ENCODE assay signal across 1 cellular context in genomic region chr18:57798713-57799373, GRCh38.
TF ChIP-seq lines count a peak whose summit lies in the region.

No MANE protein-coding gene starts in this region.

TF ChIP-seq in HepG2, 621 proteins besides CTCF, POLR2A, EP300 and RAD21 (continued from another document and continues in another):
- TF ChIP-seq, protein P1, sequence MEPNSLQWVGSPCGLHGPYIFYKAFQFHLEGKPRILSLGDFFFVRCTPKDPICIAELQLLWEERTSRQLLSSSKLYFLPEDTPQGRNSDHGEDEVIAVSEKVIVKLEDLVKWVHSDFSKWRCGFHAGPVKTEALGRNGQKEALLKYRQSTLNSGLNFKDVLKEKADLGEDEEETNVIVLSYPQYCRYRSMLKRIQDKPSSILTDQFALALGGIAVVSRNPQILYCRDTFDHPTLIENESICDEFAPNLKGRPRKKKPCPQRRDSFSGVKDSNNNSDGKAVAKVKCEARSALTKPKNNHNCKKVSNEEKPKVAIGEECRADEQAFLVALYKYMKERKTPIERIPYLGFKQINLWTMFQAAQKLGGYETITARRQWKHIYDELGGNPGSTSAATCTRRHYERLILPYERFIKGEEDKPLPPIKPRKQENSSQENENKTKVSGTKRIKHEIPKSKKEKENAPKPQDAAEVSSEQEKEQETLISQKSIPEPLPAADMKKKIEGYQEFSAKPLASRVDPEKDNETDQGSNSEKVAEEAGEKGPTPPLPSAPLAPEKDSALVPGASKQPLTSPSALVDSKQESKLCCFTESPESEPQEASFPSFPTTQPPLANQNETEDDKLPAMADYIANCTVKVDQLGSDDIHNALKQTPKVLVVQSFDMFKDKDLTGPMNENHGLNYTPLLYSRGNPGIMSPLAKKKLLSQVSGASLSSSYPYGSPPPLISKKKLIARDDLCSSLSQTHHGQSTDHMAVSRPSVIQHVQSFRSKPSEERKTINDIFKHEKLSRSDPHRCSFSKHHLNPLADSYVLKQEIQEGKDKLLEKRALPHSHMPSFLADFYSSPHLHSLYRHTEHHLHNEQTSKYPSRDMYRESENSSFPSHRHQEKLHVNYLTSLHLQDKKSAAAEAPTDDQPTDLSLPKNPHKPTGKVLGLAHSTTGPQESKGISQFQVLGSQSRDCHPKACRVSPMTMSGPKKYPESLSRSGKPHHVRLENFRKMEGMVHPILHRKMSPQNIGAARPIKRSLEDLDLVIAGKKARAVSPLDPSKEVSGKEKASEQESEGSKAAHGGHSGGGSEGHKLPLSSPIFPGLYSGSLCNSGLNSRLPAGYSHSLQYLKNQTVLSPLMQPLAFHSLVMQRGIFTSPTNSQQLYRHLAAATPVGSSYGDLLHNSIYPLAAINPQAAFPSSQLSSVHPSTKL (CRISPR knock-in tag; IDR thresholded peaks at IDR 0.05), result 0 out of 2 replicates have a peak, but pooled peaks have one; percentile 31
- TF ChIP-seq, protein P2, sequence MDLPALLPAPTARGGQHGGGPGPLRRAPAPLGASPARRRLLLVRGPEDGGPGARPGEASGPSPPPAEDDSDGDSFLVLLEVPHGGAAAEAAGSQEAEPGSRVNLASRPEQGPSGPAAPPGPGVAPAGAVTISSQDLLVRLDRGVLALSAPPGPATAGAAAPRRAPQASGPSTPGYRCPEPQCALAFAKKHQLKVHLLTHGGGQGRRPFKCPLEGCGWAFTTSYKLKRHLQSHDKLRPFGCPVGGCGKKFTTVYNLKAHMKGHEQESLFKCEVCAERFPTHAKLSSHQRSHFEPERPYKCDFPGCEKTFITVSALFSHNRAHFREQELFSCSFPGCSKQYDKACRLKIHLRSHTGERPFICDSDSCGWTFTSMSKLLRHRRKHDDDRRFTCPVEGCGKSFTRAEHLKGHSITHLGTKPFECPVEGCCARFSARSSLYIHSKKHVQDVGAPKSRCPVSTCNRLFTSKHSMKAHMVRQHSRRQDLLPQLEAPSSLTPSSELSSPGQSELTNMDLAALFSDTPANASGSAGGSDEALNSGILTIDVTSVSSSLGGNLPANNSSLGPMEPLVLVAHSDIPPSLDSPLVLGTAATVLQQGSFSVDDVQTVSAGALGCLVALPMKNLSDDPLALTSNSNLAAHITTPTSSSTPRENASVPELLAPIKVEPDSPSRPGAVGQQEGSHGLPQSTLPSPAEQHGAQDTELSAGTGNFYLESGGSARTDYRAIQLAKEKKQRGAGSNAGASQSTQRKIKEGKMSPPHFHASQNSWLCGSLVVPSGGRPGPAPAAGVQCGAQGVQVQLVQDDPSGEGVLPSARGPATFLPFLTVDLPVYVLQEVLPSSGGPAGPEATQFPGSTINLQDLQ (CRISPR knock-in tag; IDR thresholded peaks at IDR 0.05), result no peak
- TF ChIP-seq ZNF850 (CRISPR knock-in tag; conservative IDR thresholded peaks at IDR 0.05), result no peak
- TF ChIP-seq HDAC2 (CRISPR knock-in tag; IDR thresholded peaks at IDR 0.05), result 0 out of 2 replicates have a peak, but pooled peaks have one; percentile 14
- peak; percentile 53; the same call in 1 of the 2 replicates for TF ChIP-seq RFX1 (IDR thresholded peaks at IDR 0.05)
- TF ChIP-seq FOXP4 (CRISPR knock-in tag; IDR thresholded peaks at IDR 0.05), result peak; percentile 75
- TF ChIP-seq CBX1 (IDR thresholded peaks at IDR 0.05; ENCODE audit: low read depth), result no peak
- TF ChIP-seq SALL2 (CRISPR knock-in tag; IDR thresholded peaks at IDR 0.05), result no peak
- no peak for TF ChIP-seq ZSCAN29 (CRISPR knock-in tag; conservative IDR thresholded peaks at IDR 0.05)
- TF ChIP-seq KLF15 (CRISPR knock-in tag; IDR thresholded peaks at IDR 0.05; ENCODE audit: borderline replicate concordance), result no peak
- TF ChIP-seq ZFAT (CRISPR knock-in tag; conservative IDR thresholded peaks at IDR 0.05), result no peak
- TF ChIP-seq, protein P3, sequence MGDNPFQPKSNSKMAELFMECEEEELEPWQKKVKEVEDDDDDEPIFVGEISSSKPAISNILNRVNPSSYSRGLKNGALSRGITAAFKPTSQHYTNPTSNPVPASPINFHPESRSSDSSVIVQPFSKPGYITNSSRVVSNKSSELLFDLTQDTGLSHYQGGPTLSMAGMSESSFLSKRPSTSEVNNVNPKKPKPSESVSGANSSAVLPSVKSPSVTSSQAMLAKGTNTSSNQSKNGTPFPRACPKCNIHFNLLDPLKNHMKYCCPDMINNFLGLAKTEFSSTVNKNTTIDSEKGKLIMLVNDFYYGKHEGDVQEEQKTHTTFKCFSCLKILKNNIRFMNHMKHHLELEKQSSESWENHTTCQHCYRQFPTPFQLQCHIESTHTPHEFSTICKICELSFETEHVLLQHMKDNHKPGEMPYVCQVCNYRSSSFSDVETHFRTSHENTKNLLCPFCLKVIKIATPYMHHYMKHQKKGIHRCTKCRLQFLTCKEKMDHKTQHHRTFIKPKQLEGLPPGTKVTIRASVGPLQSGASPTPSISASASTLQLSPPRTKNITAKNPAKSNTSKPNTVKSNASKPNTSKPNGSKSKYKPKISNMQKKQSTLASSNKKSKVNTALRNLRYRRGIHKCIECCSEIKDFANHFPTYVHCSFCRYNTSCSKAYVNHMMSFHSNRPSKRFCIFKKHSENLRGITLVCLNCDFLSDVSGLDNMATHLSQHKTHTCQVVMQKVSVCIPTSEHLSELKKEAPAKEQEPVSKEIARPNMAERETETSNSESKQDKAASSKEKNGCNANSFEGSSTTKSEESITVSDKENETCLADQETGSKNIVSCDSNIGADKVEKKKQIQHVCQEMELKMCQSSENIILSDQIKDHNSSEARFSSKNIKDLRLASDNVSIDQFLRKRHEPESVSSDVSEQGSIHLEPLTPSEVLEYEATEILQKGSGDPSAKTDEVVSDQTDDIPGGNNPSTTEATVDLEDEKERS (CRISPR knock-in tag; IDR thresholded peaks at IDR 0.05), result no peak
- no peak for TF ChIP-seq MBD4 (IDR thresholded peaks at IDR 0.05; ENCODE audit: borderline replicate concordance, low read length)
- TF ChIP-seq PHF20 (CRISPR knock-in tag; IDR thresholded peaks at IDR 0.05), result no peak
- TF ChIP-seq ZBTB7A (CRISPR knock-in tag; IDR thresholded peaks at IDR 0.05), result no peak
- TF ChIP-seq ZMYM4 (CRISPR knock-in tag; IDR thresholded peaks at IDR 0.05), result no peak
- 0 out of 2 replicates have a peak, but pooled peaks have one; percentile 7 for TF ChIP-seq TFAP4 (IDR thresholded peaks at IDR 0.05; ENCODE audit: borderline replicate concordance, low read depth)
- TF ChIP-seq ZFP41 (CRISPR knock-in tag; IDR thresholded peaks at IDR 0.05; ENCODE audit: borderline replicate concordance), result no peak
- TF ChIP-seq RFX3 (CRISPR knock-in tag; IDR thresholded peaks at IDR 0.05), result no peak
- no peak for TF ChIP-seq ZNF33B (CRISPR knock-in tag; IDR thresholded peaks at IDR 0.05)
- TF ChIP-seq ZNF605 (CRISPR knock-in tag; IDR thresholded peaks at IDR 0.05), result no peak
- TF ChIP-seq, protein P4, sequence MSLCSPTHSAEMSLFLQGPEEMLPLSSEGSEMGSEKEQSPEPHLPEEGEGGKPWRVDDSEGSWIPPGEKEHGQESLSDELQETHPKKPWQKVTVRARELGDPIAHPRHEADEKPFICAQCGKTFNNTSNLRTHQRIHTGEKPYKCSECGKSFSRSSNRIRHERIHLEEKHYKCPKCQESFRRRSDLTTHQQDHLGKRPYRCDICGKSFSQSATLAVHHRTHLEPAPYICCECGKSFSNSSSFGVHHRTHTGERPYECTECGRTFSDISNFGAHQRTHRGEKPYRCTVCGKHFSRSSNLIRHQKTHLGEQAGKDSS (CRISPR knock-in tag; IDR thresholded peaks at IDR 0.05; ENCODE audit: borderline replicate concordance, low read depth), result 0 out of 2 replicates have a peak, but pooled peaks have one; percentile 46
- TF ChIP-seq FOSL1 (CRISPR knock-in tag; IDR thresholded peaks at IDR 0.05; ENCODE audit: borderline replicate concordance), result no peak
- TF ChIP-seq NR2F6 (IDR thresholded peaks at IDR 0.05), result peak; percentile 32; the same call in 1 of the 2 replicates
- TF ChIP-seq NR2F6 (CRISPR knock-in tag; IDR thresholded peaks at IDR 0.05), result no peak
- TF ChIP-seq MAFG (CRISPR knock-in tag; IDR thresholded peaks at IDR 0.05), result no peak
- 0 out of 2 replicates have a peak, but pooled peaks have one; percentile 22 for TF ChIP-seq MYPOP (CRISPR knock-in tag; IDR thresholded peaks at IDR 0.05)
- no peak for TF ChIP-seq ZNF280B (CRISPR knock-in tag; IDR thresholded peaks at IDR 0.05; ENCODE audit: borderline replicate concordance)
- TF ChIP-seq MTA1 (CRISPR knock-in tag; IDR thresholded peaks at IDR 0.05; ENCODE audit: borderline replicate concordance), result no peak
- TF ChIP-seq, protein P5, sequence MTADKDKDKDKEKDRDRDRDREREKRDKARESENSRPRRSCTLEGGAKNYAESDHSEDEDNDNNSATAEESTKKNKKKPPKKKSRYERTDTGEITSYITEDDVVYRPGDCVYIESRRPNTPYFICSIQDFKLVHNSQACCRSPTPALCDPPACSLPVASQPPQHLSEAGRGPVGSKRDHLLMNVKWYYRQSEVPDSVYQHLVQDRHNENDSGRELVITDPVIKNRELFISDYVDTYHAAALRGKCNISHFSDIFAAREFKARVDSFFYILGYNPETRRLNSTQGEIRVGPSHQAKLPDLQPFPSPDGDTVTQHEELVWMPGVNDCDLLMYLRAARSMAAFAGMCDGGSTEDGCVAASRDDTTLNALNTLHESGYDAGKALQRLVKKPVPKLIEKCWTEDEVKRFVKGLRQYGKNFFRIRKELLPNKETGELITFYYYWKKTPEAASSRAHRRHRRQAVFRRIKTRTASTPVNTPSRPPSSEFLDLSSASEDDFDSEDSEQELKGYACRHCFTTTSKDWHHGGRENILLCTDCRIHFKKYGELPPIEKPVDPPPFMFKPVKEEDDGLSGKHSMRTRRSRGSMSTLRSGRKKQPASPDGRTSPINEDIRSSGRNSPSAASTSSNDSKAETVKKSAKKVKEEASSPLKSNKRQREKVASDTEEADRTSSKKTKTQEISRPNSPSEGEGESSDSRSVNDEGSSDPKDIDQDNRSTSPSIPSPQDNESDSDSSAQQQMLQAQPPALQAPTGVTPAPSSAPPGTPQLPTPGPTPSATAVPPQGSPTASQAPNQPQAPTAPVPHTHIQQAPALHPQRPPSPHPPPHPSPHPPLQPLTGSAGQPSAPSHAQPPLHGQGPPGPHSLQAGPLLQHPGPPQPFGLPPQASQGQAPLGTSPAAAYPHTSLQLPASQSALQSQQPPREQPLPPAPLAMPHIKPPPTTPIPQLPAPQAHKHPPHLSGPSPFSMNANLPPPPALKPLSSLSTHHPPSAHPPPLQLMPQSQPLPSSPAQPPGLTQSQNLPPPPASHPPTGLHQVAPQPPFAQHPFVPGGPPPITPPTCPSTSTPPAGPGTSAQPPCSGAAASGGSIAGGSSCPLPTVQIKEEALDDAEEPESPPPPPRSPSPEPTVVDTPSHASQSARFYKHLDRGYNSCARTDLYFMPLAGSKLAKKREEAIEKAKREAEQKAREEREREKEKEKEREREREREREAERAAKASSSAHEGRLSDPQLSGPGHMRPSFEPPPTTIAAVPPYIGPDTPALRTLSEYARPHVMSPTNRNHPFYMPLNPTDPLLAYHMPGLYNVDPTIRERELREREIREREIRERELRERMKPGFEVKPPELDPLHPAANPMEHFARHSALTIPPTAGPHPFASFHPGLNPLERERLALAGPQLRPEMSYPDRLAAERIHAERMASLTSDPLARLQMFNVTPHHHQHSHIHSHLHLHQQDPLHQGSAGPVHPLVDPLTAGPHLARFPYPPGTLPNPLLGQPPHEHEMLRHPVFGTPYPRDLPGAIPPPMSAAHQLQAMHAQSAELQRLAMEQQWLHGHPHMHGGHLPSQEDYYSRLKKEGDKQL (CRISPR knock-in tag; IDR thresholded peaks at IDR 0.05; ENCODE audit: low read depth), result no peak
- TF ChIP-seq NR2F2 (IDR thresholded peaks at IDR 0.05; ENCODE audit: borderline replicate concordance, low read depth), result no peak
- no peak for TF ChIP-seq SUZ12 (IDR thresholded peaks at IDR 0.05; ENCODE audit: low read depth, low read length)
- peak; percentile 55 for TF ChIP-seq HNF4A (CRISPR knock-in tag; IDR thresholded peaks at IDR 0.05)
- no peak for TF ChIP-seq CEBPG (CRISPR knock-in tag; IDR thresholded peaks at IDR 0.05)
- TF ChIP-seq ZNF780A (CRISPR knock-in tag; IDR thresholded peaks at IDR 0.05), result no peak
- TF ChIP-seq ZNF570 (CRISPR knock-in tag; IDR thresholded peaks at IDR 0.05; ENCODE audit: borderline replicate concordance), result no peak
